8 cellular contexts compared by ENCODE assay signal in the genomic region with DNA sequence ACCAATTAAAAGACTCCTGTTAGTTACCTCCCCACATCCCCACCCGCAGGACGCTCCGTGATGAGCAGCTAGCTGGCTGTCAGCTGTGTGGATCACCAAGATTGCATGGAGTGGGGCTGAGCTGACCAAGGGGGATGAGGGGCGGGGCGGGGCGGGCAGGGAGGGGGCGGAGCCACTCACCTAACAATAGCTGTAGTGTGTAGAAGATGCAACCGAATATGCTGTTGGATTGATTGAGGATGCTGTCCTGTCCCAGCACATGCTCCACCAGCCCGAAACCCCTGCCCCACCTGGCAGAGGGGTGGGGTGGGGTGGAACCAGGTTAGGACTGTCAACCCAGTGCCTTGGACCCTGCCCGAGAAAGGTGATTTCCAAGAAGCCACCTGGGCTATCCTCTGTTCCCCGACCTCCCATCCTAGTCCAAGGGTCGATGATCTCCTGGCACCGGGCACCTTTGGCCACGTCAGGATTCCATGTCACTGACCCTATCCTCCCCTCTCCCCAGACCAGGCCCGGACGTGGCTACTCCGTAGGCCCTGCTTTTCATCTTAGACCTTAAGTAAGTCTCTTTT. TPM values are rescaled to one million over a fixed set of nuclear protein-coding genes. Genes with fewer than 3 reads are reported as not detected.
A peak's percentile ranks its signal among the peaks of the same experiment; 100 is the strongest.
DNase-seq lines count a peak whose midpoint lies in the region; ATAC-seq and TF ChIP-seq lines count a peak whose summit lies in the region.

No MANE protein-coding gene starts in this region.

- H2AFZ ChIP-seq in Loucy (ENCODE audit: low read length) (no peak overlapping the region), smooth muscle cell (ENCODE audit: low read depth) (no peak overlapping the region)

- no peaks in the 10 kb centered on the region for H3K27me3 Mint-ChIP-seq in activated T-helper 1 cell treated with anti-CD3 and anti-CD28 coated beads, Interleukin-12 subunit alpha, Interleukin-12 subunit beta, Interleukin-2, Interleukin-4 antibody, amounts not matched to agents 30 ng/mL and 10 ng/mL and 1 ng/mL, durations not matched to agents 14 hours and 24 hours and 36 hours (ENCODE audit: insufficient read depth)

- ATAC-seq in GM18907 (IDR thresholded peaks at IDR 0.05; ENCODE audit: unreplicated experiment) (no peak), esophagus mucosa (no peak), GM21526 (IDR thresholded peaks at IDR 0.05; ENCODE audit: low FRiP score, unreplicated experiment) (no peak)

- peaks cover 5% of the 10 kb centered on the region for H3K36me3 Mint-ChIP-seq in activated T-helper 1 cell treated with anti-CD3 and anti-CD28 coated beads, Interleukin-12 subunit alpha, Interleukin-12 subunit beta, Interleukin-2, Interleukin-4 antibody, amounts not matched to agents 30 ng/mL and 10 ng/mL and 1 ng/mL, durations not matched to agents 14 hours and 24 hours and 36 hours (ENCODE audit: low read depth)

- H3K36me3 ChIP-seq in DOHH2 (ENCODE audit: control insufficient read depth, low read length) (peaks cover 20% of the 10 kb centered on the region), Loucy (ENCODE audit: insufficient read depth, low read length) (peaks cover 10% of the 10 kb centered on the region; the same call in 1 of the 2 replicates), smooth muscle cell (ENCODE audit: low read depth) (no peaks in the 10 kb centered on the region)

- no peaks in the 10 kb centered on the region for H3K9me3 Mint-ChIP-seq in activated T-helper 1 cell treated with anti-CD3 and anti-CD28 coated beads, Interleukin-12 subunit alpha, Interleukin-12 subunit beta, Interleukin-2, Interleukin-4 antibody, amounts not matched to agents 30 ng/mL and 10 ng/mL and 1 ng/mL, durations not matched to agents 14 hours and 24 hours and 36 hours

- H3K4me3 Mint-ChIP-seq in activated T-helper 1 cell treated with anti-CD3 and anti-CD28 coated beads, Interleukin-12 subunit alpha, Interleukin-12 subunit beta, Interleukin-2, Interleukin-4 antibody, amounts not matched to agents 30 ng/mL and 10 ng/mL and 1 ng/mL, durations not matched to agents 14 hours and 24 hours and 36 hours, result peak overlapping the region; percentile 71

- H3K4me2 ChIP-seq in DOHH2 (ENCODE audit: low read length) (peak overlapping the region; percentile 91), Loucy (ENCODE audit: low read depth, low read length, poor library complexity, severe bottlenecking) (peak overlapping the region; percentile 90), smooth muscle cell (peak overlapping the region; percentile 98)

- intact Hi-C loops in activated T-helper 1 cell treated with anti-CD3 and anti-CD28 coated beads, Interleukin-12 subunit alpha, Interleukin-12 subunit beta, Interleukin-2, Interleukin-4 antibody, amounts not matched to agents 30 ng/mL and 10 ng/mL and 1 ng/mL, durations not matched to agents 14 hours and 24 hours and 36 hours (cut with micrococcal nuclease), result loop anchor here (5.0 kb wide), 1 partner anchor 349 kb away; a partner anchor contains a TSS

- TF ChIP-seq CTCF in DOHH2 (IDR thresholded peaks at IDR 0.05; ENCODE audit: low read depth, low read length, poor library complexity, severe bottlenecking) (no peak), Loucy (conservative IDR thresholded peaks at IDR 0.05; ENCODE audit: low read length) (no peak), smooth muscle cell (IDR thresholded peaks at IDR 0.05; ENCODE audit: borderline replicate concordance, insufficient read depth, poor library complexity, severe bottlenecking) (no peak)

- peak overlapping the region; percentile 89 for H3K9ac ChIP-seq in Loucy (ENCODE audit: low read depth, low read length, poor library complexity, severe bottlenecking)
- H3K9ac ChIP-seq in smooth muscle cell (ENCODE audit: low read depth), result no peak overlapping the region

- DNase-seq in activated T-helper 1 cell treated with anti-CD3 and anti-CD28 coated beads, Interleukin-12 subunit alpha, Interleukin-12 subunit beta, Interleukin-2, Interleukin-4 antibody, amounts not matched to agents 30 ng/mL and 10 ng/mL and 1 ng/mL, durations not matched to agents 14 hours and 24 hours and 36 hours (ENCODE audit: low spot score), result no peak
- peak in 37 of 51 donors; percentile 6 to 74 (median 44) for DNase-seq in hypothalamus (lab: John Stamatoyannopoulos, UW)
- DNase-seq in smooth muscle cell (lab: John Stamatoyannopoulos, UW; ENCODE audit: unreplicated experiment), result no peak

- H3K27me3 ChIP-seq in DOHH2 (ENCODE audit: control insufficient read depth, low read length) (no peaks in the 10 kb centered on the region), Loucy (ENCODE audit: insufficient read depth, low read length, poor library complexity, severe bottlenecking) (no peaks in the 10 kb centered on the region), smooth muscle cell (ENCODE audit: low read depth) (no peaks in the 10 kb centered on the region)

- WGBS in smooth muscle cell (ENCODE audit: low lambda C conversion rate), result 34% methylated on average over 17 of the region's 17 CpGs

- H3K9me2 ChIP-seq in DOHH2 (replicated peaks; ENCODE audit: control insufficient read depth, low read length), result no peaks in the 10 kb centered on the region
- H3K9me2 ChIP-seq in Loucy (replicated peaks; ENCODE audit: low read depth, low read length), result no peaks in the 10 kb centered on the region

- peaks cover 16% of the 10 kb centered on the region for H3K4me1 ChIP-seq in DOHH2 (ENCODE audit: control insufficient read depth, low read length)
- peaks cover 21% of the 10 kb centered on the region for H3K4me1 ChIP-seq in Loucy (ENCODE audit: insufficient read depth, low read length, poor library complexity, severe bottlenecking)
- no peaks in the 10 kb centered on the region for H3K4me1 ChIP-seq in smooth muscle cell (ENCODE audit: low read depth)

- no peak overlapping the region for H3K27ac Mint-ChIP-seq in activated T-helper 1 cell treated with anti-CD3 and anti-CD28 coated beads, Interleukin-12 subunit alpha, Interleukin-12 subunit beta, Interleukin-2, Interleukin-4 antibody, amounts not matched to agents 30 ng/mL and 10 ng/mL and 1 ng/mL, durations not matched to agents 14 hours and 24 hours and 36 hours

- H3K27ac ChIP-seq in DOHH2 (ENCODE audit: low read depth, low read length) (no peak overlapping the region), smooth muscle cell (ENCODE audit: low read depth) (no peak overlapping the region)

- no peaks in the 10 kb centered on the region for H4K20me1 ChIP-seq in DOHH2 (ENCODE audit: control insufficient read depth, insufficient read depth, low read depth, low read length)
- H4K20me1 ChIP-seq in Loucy (ENCODE audit: insufficient read depth, low read length, poor library complexity, severe bottlenecking), result peaks cover 14% of the 10 kb centered on the region
- H4K20me1 ChIP-seq in smooth muscle cell (ENCODE audit: low read depth), result peaks cover 47% of the 10 kb centered on the region

- H3K4me3 ChIP-seq in DOHH2 (ENCODE audit: low read length) (peak overlapping the region; percentile 88), Loucy (ENCODE audit: low read length, poor library complexity, severe bottlenecking) (peak overlapping the region; percentile 94), smooth muscle cell (peak overlapping the region; percentile 87)

- H3K4me1 Mint-ChIP-seq in activated T-helper 1 cell treated with anti-CD3 and anti-CD28 coated beads, Interleukin-12 subunit alpha, Interleukin-12 subunit beta, Interleukin-2, Interleukin-4 antibody, amounts not matched to agents 30 ng/mL and 10 ng/mL and 1 ng/mL, durations not matched to agents 14 hours and 24 hours and 36 hours (ENCODE audit: low read depth), result peaks cover 27% of the 10 kb centered on the region

- peaks cover 30% of the 10 kb centered on the region for H3K79me2 ChIP-seq in DOHH2 (ENCODE audit: control insufficient read depth, low read length)
- H3K79me2 ChIP-seq in Loucy (ENCODE audit: insufficient read depth, low read length), result peaks cover 44% of the 10 kb centered on the region
- peaks cover 35% of the 10 kb centered on the region for H3K79me2 ChIP-seq in smooth muscle cell (ENCODE audit: low read depth)

- H3K9me3 ChIP-seq in DOHH2 (ENCODE audit: control insufficient read depth, insufficient read depth, low read length) (no peaks in the 10 kb centered on the region), Loucy (ENCODE audit: insufficient read depth, low read depth, low read length) (no peaks in the 10 kb centered on the region), smooth muscle cell (replicated peaks; ENCODE audit: low read depth) (no peaks in the 10 kb centered on the region)

- H3F3A ChIP-seq in DOHH2 (ENCODE audit: control insufficient read depth, insufficient read depth) (no peaks in the 10 kb centered on the region), Loucy (ENCODE audit: low read depth) (no peaks in the 10 kb centered on the region), smooth muscle cell (ENCODE audit: low read depth) (no peaks in the 10 kb centered on the region)

RNA-seq across cellular contexts. Expression of a gene that starts 1.4 kb away (rescaled TPM):
- total RNA-seq in activated T-helper 1 cell treated with anti-CD3 and anti-CD28 coated beads, Interleukin-12 subunit alpha, Interleukin-12 subunit beta, Interleukin-2, Interleukin-4 antibody, amounts not matched to agents 30 ng/mL and 10 ng/mL and 1 ng/mL, durations not matched to agents 14 hours and 24 hours and 36 hours, result 47.3 and 53.0 TPM in 2 replicates
- 232 and 253 TPM in 2 replicates for total RNA-seq in smooth muscle cell
- 340 and 394 TPM in 2 replicates for polyA plus RNA-seq in smooth muscle cell
- 22.3 TPM for total RNA-seq in esophagus mucosa

RNA-seq across cellular contexts. Expression of a gene that starts 4.5 kb away (rescaled TPM):
- 3.1 and 4.7 TPM in 2 replicates for total RNA-seq in activated T-helper 1 cell treated with anti-CD3 and anti-CD28 coated beads, Interleukin-12 subunit alpha, Interleukin-12 subunit beta, Interleukin-2, Interleukin-4 antibody, amounts not matched to agents 30 ng/mL and 10 ng/mL and 1 ng/mL, durations not matched to agents 14 hours and 24 hours and 36 hours
- 5.1 and 6.3 TPM in 2 replicates for total RNA-seq in smooth muscle cell
- 0.66 and 1.1 TPM in 2 replicates for polyA plus RNA-seq in smooth muscle cell
- 0.48 TPM for total RNA-seq in esophagus mucosa

RNA-seq across cellular contexts. Expression of a gene that starts 15.0 kb away (rescaled TPM):
- total RNA-seq in activated T-helper 1 cell treated with anti-CD3 and anti-CD28 coated beads, Interleukin-12 subunit alpha, Interleukin-12 subunit beta, Interleukin-2, Interleukin-4 antibody, amounts not matched to agents 30 ng/mL and 10 ng/mL and 1 ng/mL, durations not matched to agents 14 hours and 24 hours and 36 hours, result 43.6 and 44.8 TPM in 2 replicates
- total RNA-seq in smooth muscle cell, result 32.1 and 40.5 TPM in 2 replicates
- 82.6 and 87.9 TPM in 2 replicates for polyA plus RNA-seq in smooth muscle cell
- total RNA-seq in esophagus mucosa, result 21.5 TPM

RNA-seq across cellular contexts. Expression of a gene that starts 19.0 kb away (rescaled TPM):
- 25.3 and 26.1 TPM in 2 replicates for total RNA-seq in activated T-helper 1 cell treated with anti-CD3 and anti-CD28 coated beads, Interleukin-12 subunit alpha, Interleukin-12 subunit beta, Interleukin-2, Interleukin-4 antibody, amounts not matched to agents 30 ng/mL and 10 ng/mL and 1 ng/mL, durations not matched to agents 14 hours and 24 hours and 36 hours
- total RNA-seq in smooth muscle cell, result 5.7 and 8.1 TPM in 2 replicates
- 5.4 and 7.3 TPM in 2 replicates for polyA plus RNA-seq in smooth muscle cell
- 9.0 TPM for total RNA-seq in esophagus mucosa

RNA-seq across cellular contexts. Expression of a gene that starts 19.2 kb away (rescaled TPM):
- total RNA-seq in activated T-helper 1 cell treated with anti-CD3 and anti-CD28 coated beads, Interleukin-12 subunit alpha, Interleukin-12 subunit beta, Interleukin-2, Interleukin-4 antibody, amounts not matched to agents 30 ng/mL and 10 ng/mL and 1 ng/mL, durations not matched to agents 14 hours and 24 hours and 36 hours, result 14.9 and 15.1 TPM in 2 replicates
- 7.3 and 9.0 TPM in 2 replicates for total RNA-seq in smooth muscle cell
- 20.1 and 21.0 TPM in 2 replicates for polyA plus RNA-seq in smooth muscle cell
- total RNA-seq in esophagus mucosa, result 5.3 TPM

Comparison
In these comparisons a context has a peak if more than half of its experiments do, and no peak if none do; other contexts are left out.
1. DNase-seq: peak in hypothalamus (37 of 51); none in activated T-helper 1 cell treated with anti-CD3 and anti-CD28 coated beads, Interleukin-12 subunit alpha, Interleukin-12 subunit beta, Interleukin-2, Interleukin-4 antibody, amounts not matched to agents 30 ng/mL and 10 ng/mL and 1 ng/mL, durations not matched to agents 14 hours and 24 hours and 36 hours (single experiment) and smooth muscle cell (single experiment).
2. Peak in every context shown above with its lines, with median percentiles within 50 percentile points of each other: H3K4me2 ChIP-seq and H3K4me3 ChIP-seq.